ENCODE assay signal across 8 cellular contexts in genomic region chr3:71444028-71444860, GRCh38.
DNase-seq lines count a peak whose midpoint lies in the region; ATAC-seq and TF ChIP-seq lines count a peak whose summit lies in the region.

No MANE protein-coding gene starts in this region.

- H3K27me3 Mint-ChIP-seq in activated B cell treated with CpG ODN at 0.5 μM for 24 hours: no peaks in the 10 kb centered on the region

- CTCF ChIA-PET in activated B cell treated with CpG ODN at 0.5 μM for 24 hours (lab: Charles Lee): interaction anchor here (0.9 to 3.0 kb wide), 9 partner anchors 10 to 67 kb away, joined by 3 to 13 read pairs (median 3); no protein-coding TSS in a partner anchor

- H3K9me3 ChIP-seq in DOHH2 (ENCODE audit: control insufficient read depth, insufficient read depth, low read length): no peaks in the 10 kb centered on the region
- H3K9me3 ChIP-seq in osteoblast (ENCODE audit: low read depth, low read length): no peaks in the 10 kb centered on the region

- H3K4me3 ChIP-seq in DOHH2 (ENCODE audit: low read length) (peak overlapping the region; percentile 75), osteoblast (ENCODE audit: insufficient read depth, low read length) (no peak overlapping the region)

- no peaks in the 10 kb centered on the region for H3K9me2 ChIP-seq in DOHH2 (replicated peaks; ENCODE audit: control insufficient read depth, low read length)

- peak overlapping the region; percentile 99 for H3K27ac Mint-ChIP-seq in activated B cell treated with CpG ODN at 0.5 μM for 24 hours

- H3K4me1 ChIP-seq in DOHH2 (ENCODE audit: control insufficient read depth, low read length) (peaks cover 99% of the 10 kb centered on the region), osteoblast (ENCODE audit: insufficient read depth, low read length) (peaks cover 12% of the 10 kb centered on the region)

- H4K20me1 ChIP-seq in DOHH2 (ENCODE audit: control insufficient read depth, insufficient read depth, low read depth, low read length) (no peaks in the 10 kb centered on the region), osteoblast (ENCODE audit: insufficient read depth, low read length) (peaks cover 2% of the 10 kb centered on the region)

- H3K36me3 ChIP-seq in DOHH2 (ENCODE audit: control insufficient read depth, low read length) (peaks cover 6% of the 10 kb centered on the region), osteoblast (ENCODE audit: insufficient read depth, low read length) (no peaks in the 10 kb centered on the region)

- DNase-seq in HPDE6-E6E7 (ENCODE audit: extremely low spot score) (peak; percentile 45), activated B cell treated with CpG ODN at 0.5 μM for 24 hours (peak; percentile 62), osteoblast (ENCODE audit: insufficient read length, low spot score, missing footprints) (peak; percentile 76), NCI-H510A treated with DMSO at 0.1 percent for 48 hours (lab: John Stamatoyannopoulos, UW) (no peak), NCI-H774 (lab: John Stamatoyannopoulos, UW) (no peak)
- peak; percentile 55 for DNase-seq in effector CD8-positive, alpha-beta T cell (lab: John Stamatoyannopoulos, UW)

- H3K27me3 ChIP-seq in DOHH2 (ENCODE audit: control insufficient read depth, low read length) (no peaks in the 10 kb centered on the region), osteoblast (ENCODE audit: insufficient read depth, low read length) (no peaks in the 10 kb centered on the region)

- peaks cover 82% of the 10 kb centered on the region for H3K79me2 ChIP-seq in DOHH2 (ENCODE audit: control insufficient read depth, low read length)
- peaks cover 80% of the 10 kb centered on the region for H3K79me2 ChIP-seq in osteoblast (ENCODE audit: insufficient read depth, low read length)

- peak; percentile 94 for ATAC-seq in GM21447 (IDR thresholded peaks at IDR 0.05; ENCODE audit: unreplicated experiment)
- ATAC-seq in activated B cell treated with CpG ODN at 0.5 μM for 24 hours (ENCODE audit: low read depth): peak; percentile 80

- TF ChIP-seq CTCF in DOHH2 (IDR thresholded peaks at IDR 0.05; ENCODE audit: low read depth, low read length, poor library complexity, severe bottlenecking) (no peak), activated B cell treated with CpG ODN at 0.5 μM for 24 hours (IDR thresholded peaks at IDR 0.05) (no peak), osteoblast (IDR thresholded peaks at IDR 0.05; ENCODE audit: extremely low read depth, low read depth, low read length) (no peak)

- intact Hi-C loops in activated B cell treated with CpG ODN at 0.5 μM for 24 hours (cut with micrococcal nuclease): loop anchor here (1.0 to 5.0 kb wide), 11 partner anchors 10 to 437 kb away; no protein-coding TSS in a partner anchor

- H3K9me3 Mint-ChIP-seq in activated B cell treated with CpG ODN at 0.5 μM for 24 hours: no peaks in the 10 kb centered on the region

- no peak overlapping the region for H2AFZ ChIP-seq in osteoblast (ENCODE audit: low read length)

- H3K4me1 Mint-ChIP-seq in activated B cell treated with CpG ODN at 0.5 μM for 24 hours: peaks cover 93% of the 10 kb centered on the region

- H3K27ac ChIP-seq in DOHH2 (ENCODE audit: low read depth, low read length) (peak overlapping the region; percentile 99), osteoblast (ENCODE audit: low read depth, low read length) (peak overlapping the region; percentile 46)

- POLR2A ChIA-PET in activated B cell treated with CpG ODN at 0.5 μM for 24 hours (lab: Charles Lee): interaction anchor here (0.7 to 6.1 kb wide), 28 partner anchors 10 to 380 kb away, joined by 3 to 66 read pairs (median 5); partner anchors contain the start of gene FOXP1

- peaks cover 34% of the 10 kb centered on the region for H3F3A ChIP-seq in DOHH2 (ENCODE audit: control insufficient read depth, insufficient read depth)

- H3K4me3 Mint-ChIP-seq in activated B cell treated with CpG ODN at 0.5 μM for 24 hours: peak overlapping the region; percentile 78

- no peaks in the 10 kb centered on the region for H3K36me3 Mint-ChIP-seq in activated B cell treated with CpG ODN at 0.5 μM for 24 hours (ENCODE audit: low read depth)

- H3K4me2 ChIP-seq in DOHH2 (ENCODE audit: low read length): peak overlapping the region; percentile 91
- H3K4me2 ChIP-seq in osteoblast (ENCODE audit: insufficient read depth, low read length): no peak overlapping the region

Comparison
In these comparisons a context has a peak if more than half of its experiments do, and no peak if none do; other contexts are left out.
1. DNase-seq: peak in HPDE6-E6E7 (single experiment), activated B cell treated with CpG ODN at 0.5 μM for 24 hours (single experiment), effector CD8-positive, alpha-beta T cell (single experiment) and osteoblast (single experiment); none in NCI-H510A treated with DMSO at 0.1 percent for 48 hours (single experiment) and NCI-H774 (single experiment).